Comparison of ENCODE assay signal across 13 cellular contexts in the genomic region with DNA sequence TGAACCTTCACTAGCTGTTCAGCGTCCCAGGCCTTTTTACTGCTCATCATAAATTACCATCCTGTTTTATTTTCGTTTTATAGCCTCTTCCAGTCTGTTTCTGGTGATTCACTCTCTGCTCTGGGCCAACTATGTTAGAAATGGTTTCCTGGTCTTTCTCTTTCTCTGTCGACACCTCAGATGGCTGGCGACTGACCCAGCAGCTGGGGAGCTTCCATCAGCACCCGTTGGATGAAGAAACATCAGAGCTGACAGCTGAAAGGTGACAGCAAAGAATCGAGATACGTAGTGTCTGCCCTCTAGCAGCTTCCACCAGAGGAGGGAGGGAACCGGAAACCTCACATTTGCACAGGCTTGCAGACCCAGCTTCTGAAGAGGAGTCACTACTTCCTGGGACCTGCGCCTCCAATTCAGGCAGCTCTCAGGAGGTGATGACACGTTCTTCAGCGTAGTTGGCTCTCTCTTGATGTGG.
DNase-seq lines count a peak whose midpoint lies in the region; TF ChIP-seq lines count a peak whose summit lies in the region.
"Had no signal": no experiment of that assay in that cellular context is flagged by ENCODE, and none has a peak within 500 bp of the region (broad histone marks: within the 10 kb centered on the region; RNA-seq: fewer than 3 reads in every experiment).

No MANE protein-coding gene starts in this region.

- DNase-seq in activated effector memory CD4-positive, alpha-beta T cell treated with anti-CD3 and anti-CD28 coated beads, Interleukin-2, amount 50 U/mL, for 16 hours, result peak; percentile 67
- no peak for DNase-seq in activated effector memory CD4-positive, alpha-beta T cell treated with Interleukin-2 at 50 U/mL for 16 hours
- DNase-seq in left ventricle myocardium inferior, result peak; percentile 77
- peak in 1 of 2 donors; percentile 30 for DNase-seq in tibial artery
- no peak for DNase-seq in SHP77 treated with DMSO at 0.1 percent for 48 hours (lab: John Stamatoyannopoulos, UW)
- no peak for DNase-seq in NCI-H510A treated with DMSO at 0.1 percent for 48 hours (lab: John Stamatoyannopoulos, UW)
- DNase-seq in substantia nigra (lab: John Stamatoyannopoulos, UW), result no peak
- DNase-seq: anterior cingulate cortex, C1 segment of cervical spinal cord, mammary epithelial cell, SJCRH30 had no signal

- H3K4me1 Mint-ChIP-seq in activated naive CD4-positive, alpha-beta T cell treated with anti-CD3 and anti-CD28 coated beads, Interleukin-2, amount 50 U/mL, for 24 hours, result peaks cover 14% of the 10 kb centered on the region

- TF ChIP-seq CTCF in left ventricle myocardium inferior (IDR thresholded peaks at IDR 0.05; ENCODE audit: borderline replicate concordance) (no peak), tibial artery (IDR thresholded peaks at IDR 0.05) (no peak)

- no peak overlapping the region for H3K4me3 Mint-ChIP-seq in activated naive CD4-positive, alpha-beta T cell treated with anti-CD3 and anti-CD28 coated beads, Interleukin-2, amount 50 U/mL, for 24 hours

- no peaks in the 10 kb centered on the region for H3K27me3 Mint-ChIP-seq in activated naive CD4-positive, alpha-beta T cell treated with anti-CD3 and anti-CD28 coated beads, Interleukin-2, amount 50 U/mL, for 24 hours

- H3K27me3 ChIP-seq in left ventricle myocardium inferior (ENCODE audit: low read depth) (peaks cover 81% of the 10 kb centered on the region), tibial artery (no peaks in the 10 kb centered on the region)

- H3K27ac ChIP-seq in left ventricle myocardium inferior (replicated peaks) (no peak overlapping the region), tibial artery (peak overlapping the region; percentile 18 to 37), substantia nigra (ENCODE audit: low read depth, low read length, poor library complexity, severe bottlenecking) (no peak overlapping the region)
- H3K27ac ChIP-seq: HL-60, SJCRH30 had no signal

- no peaks in the 10 kb centered on the region for H3K36me3 ChIP-seq in left ventricle myocardium inferior
- H3K36me3 ChIP-seq in tibial artery, result no peaks in the 10 kb centered on the region
- H3K36me3 ChIP-seq: SJCRH30 had no signal

- H3K9me3 ChIP-seq in left ventricle myocardium inferior (replicated peaks), result no peaks in the 10 kb centered on the region
- H3K9me3 ChIP-seq in tibial artery, result no peaks in the 10 kb centered on the region
- H3K9me3 ChIP-seq: SJCRH30 had no signal

- no peaks in the 10 kb centered on the region for H3K9me3 Mint-ChIP-seq in activated naive CD4-positive, alpha-beta T cell treated with anti-CD3 and anti-CD28 coated beads, Interleukin-2, amount 50 U/mL, for 24 hours

- no peaks in the 10 kb centered on the region for H3K36me3 Mint-ChIP-seq in activated naive CD4-positive, alpha-beta T cell treated with anti-CD3 and anti-CD28 coated beads, Interleukin-2, amount 50 U/mL, for 24 hours

- H3K4me3 ChIP-seq in left ventricle myocardium inferior (no peak overlapping the region), tibial artery (no peak overlapping the region)
- H3K4me3 ChIP-seq: SJCRH30 had no signal

- intact Hi-C loops in left ventricle myocardium inferior (cut with micrococcal nuclease), result no loop called here
- intact Hi-C loops in tibial artery (cut with DNase I; ENCODE audit: low total_unique reads), result no loop called here

- H3K4me1 ChIP-seq in left ventricle myocardium inferior (peaks cover 35% of the 10 kb centered on the region), tibial artery (peaks cover 0 to 27% (median 21%) of the 10 kb centered on the region in 4 donors)
- H3K4me1 ChIP-seq: SJCRH30 had no signal

- peak overlapping the region; percentile 6 for H3K27ac Mint-ChIP-seq in activated naive CD4-positive, alpha-beta T cell treated with anti-CD3 and anti-CD28 coated beads, Interleukin-2, amount 50 U/mL, for 24 hours

Comparison
In these comparisons a context has a peak if more than half of its experiments do, and no peak if none do; other contexts are left out.
1. DNase-seq: peak in activated effector memory CD4-positive, alpha-beta T cell treated with anti-CD3 and anti-CD28 coated beads, Interleukin-2, amount 50 U/mL, for 16 hours (single experiment) and left ventricle myocardium inferior (single experiment); none in activated effector memory CD4-positive, alpha-beta T cell treated with Interleukin-2 at 50 U/mL for 16 hours (single experiment), SHP77 treated with DMSO at 0.1 percent for 48 hours (single experiment), NCI-H510A treated with DMSO at 0.1 percent for 48 hours (single experiment) and substantia nigra (0 of 49).
2. H3K27ac ChIP-seq: peak in tibial artery (2 of 2); none in left ventricle myocardium inferior (single experiment) and substantia nigra (single experiment).